In genomic region chr11:12179019-12179418, GRCh38 we compare ENCODE assay signal across 10 cellular contexts.
DNase-seq lines count a peak whose midpoint lies in the region; ATAC-seq and TF ChIP-seq lines count a peak whose summit lies in the region.
"Had no signal": no experiment of that assay in that cellular context is flagged by ENCODE, and none has a peak within 500 bp of the region (broad histone marks: within the 10 kb centered on the region; RNA-seq: fewer than 3 reads in every experiment).

No MANE protein-coding gene starts in this region.

- H3K9me3 ChIP-seq in heart right ventricle (no peaks in the 10 kb centered on the region), testis (no peaks in the 10 kb centered on the region)

- POLR2A ChIA-PET in activated CD4-positive, alpha-beta T cell treated with anti-CD3 and anti-CD28 coated beads for 36 hours (lab: Charles Lee): interaction anchor here (1.3 kb wide), 1 partner anchor 8 kb away, joined by 15 read pairs; no protein-coding TSS in a partner anchor
- POLR2A ChIA-PET in WTC11 (lab: Charles Lee): no interaction called here

- CTCF ChIA-PET in activated CD4-positive, alpha-beta T cell treated with anti-CD3 and anti-CD28 coated beads for 36 hours (lab: Charles Lee): interaction anchor here (0.7 to 2.0 kb wide), 5 partner anchors 11 to 135 kb away, joined by 3 to 5 read pairs (median 3); no protein-coding TSS in a partner anchor
- CTCF ChIA-PET in WTC11 (lab: Charles Lee): interaction anchor here (0.6 kb wide), 1 partner anchor 111 kb away, joined by 3 read pairs; no protein-coding TSS in a partner anchor

- intact Hi-C loops in activated CD4-positive, alpha-beta T cell treated with anti-CD3 and anti-CD28 coated beads for 36 hours (cut with DNase I, micrococcal nuclease): no loop called here
- intact Hi-C loops in heart right ventricle (cut with DNase I): no loop called here
- intact Hi-C loops in testis (cut with DNase I; ENCODE audit: low total_unique reads): no loop called here

- H3K36me3 ChIP-seq in heart right ventricle (peaks cover 0 to 9% (median 0%) of the 10 kb centered on the region in 9 donors), testis (ENCODE audit: low read depth, missing control alignments) (no peaks in the 10 kb centered on the region)

- ATAC-seq in activated CD4-positive, alpha-beta T cell treated with anti-CD3 and anti-CD28 coated beads for 36 hours: peak; percentile 13
- ATAC-seq in WTC11: peak; percentile 75
- peak in 3 of 8 donors; percentile 16 to 42 (median 41) for ATAC-seq in heart right ventricle
- ATAC-seq in HG03457 (IDR thresholded peaks at IDR 0.05; ENCODE audit: unreplicated experiment): no peak
- no peak for ATAC-seq in GM21381 (IDR thresholded peaks at IDR 0.05; ENCODE audit: unreplicated experiment)
- no peak for ATAC-seq in HG02852 (IDR thresholded peaks at IDR 0.05; ENCODE audit: unreplicated experiment)

- no peaks in the 10 kb centered on the region for H3K27me3 ChIP-seq in heart right ventricle
- no peaks in the 10 kb centered on the region for H3K27me3 ChIP-seq in testis

- H3K36me3 Mint-ChIP-seq in activated CD4-positive, alpha-beta T cell treated with anti-CD3 and anti-CD28 coated beads for 36 hours (ENCODE audit: low read depth): peaks cover 44% of the 10 kb centered on the region
- no peaks in the 10 kb centered on the region for H3K36me3 Mint-ChIP-seq in WTC11

- H3K4me1 Mint-ChIP-seq in activated CD4-positive, alpha-beta T cell treated with anti-CD3 and anti-CD28 coated beads for 36 hours: peaks cover 59% of the 10 kb centered on the region
- H3K4me1 Mint-ChIP-seq in WTC11: no peaks in the 10 kb centered on the region

- TF ChIP-seq POLR2A in testis (IDR thresholded peaks at IDR 0.05): no peak

- H3K4me1 ChIP-seq in heart right ventricle (peaks cover 18 to 77% (median 53%) of the 10 kb centered on the region in 9 donors), testis (peaks cover 42% of the 10 kb centered on the region)

- TF ChIP-seq CTCF in WTC11 (IDR thresholded peaks at IDR 0.05) (no peak), heart right ventricle (IDR thresholded peaks at IDR 0.05) (no peak), testis (IDR thresholded peaks at IDR 0.05) (no peak)

- no peak overlapping the region for H3K4me3 ChIP-seq in heart right ventricle
- no peak overlapping the region for H3K4me3 ChIP-seq in testis

- peak overlapping the region; percentile 76 for H3K27ac Mint-ChIP-seq in activated CD4-positive, alpha-beta T cell treated with anti-CD3 and anti-CD28 coated beads for 36 hours
- H3K27ac Mint-ChIP-seq in WTC11: no peak overlapping the region

- H3K4me3 Mint-ChIP-seq in activated CD4-positive, alpha-beta T cell treated with anti-CD3 and anti-CD28 coated beads for 36 hours: peak overlapping the region; percentile 65
- no peak overlapping the region for H3K4me3 Mint-ChIP-seq in WTC11

- no peaks in the 10 kb centered on the region for H3K27me3 Mint-ChIP-seq in activated CD4-positive, alpha-beta T cell treated with anti-CD3 and anti-CD28 coated beads for 36 hours
- H3K27me3 Mint-ChIP-seq in WTC11 (ENCODE audit: low read depth): no peaks in the 10 kb centered on the region

- no peaks in the 10 kb centered on the region for H3K9me3 Mint-ChIP-seq in activated CD4-positive, alpha-beta T cell treated with anti-CD3 and anti-CD28 coated beads for 36 hours (ENCODE audit: low read depth)
- H3K9me3 Mint-ChIP-seq in WTC11: no peaks in the 10 kb centered on the region

- WGBS in heart right ventricle, 2 donors: 65 to 70% methylated on average over 5 of the region's 5 CpGs
- 55 to 84% methylated on average over 5 of the region's 5 CpGs for WGBS in testis, 2 donors

- peak overlapping the region in 8 of 10 donors; percentile 10 to 88 (median 58) for H3K27ac ChIP-seq in heart right ventricle
- peak overlapping the region; percentile 55 to 68 for H3K27ac ChIP-seq in testis

- peak; percentile 54 for DNase-seq in activated CD4-positive, alpha-beta T cell treated with anti-CD3 and anti-CD28 coated beads for 36 hours
- DNase-seq in activated CD4-positive, alpha-beta T cell treated with anti-CD3 and anti-CD28 coated beads for 1 hour: no peak
- DNase-seq in WTC11 (ENCODE audit: low spot score) (no peak), heart right ventricle (no peak), testis (no peak)
- DNase-seq: activated effector memory CD4-positive, alpha-beta T cell treated with anti-CD3 and anti-CD28 coated beads, Interleukin-2, amount 50 U/mL, for 16 hours; Karpas-422 had no signal

TF ChIP-seq in WTC11, 78 proteins besides CTCF, POLR2A, EP300 and RAD21 (continues in another document):
- TF ChIP-seq ZNF121 (CRISPR knock-in tag; IDR thresholded peaks at IDR 0.05) (no peak), MAX (CRISPR knock-in tag; IDR thresholded peaks at IDR 0.05) (no peak), USF1 (CRISPR knock-in tag; IDR thresholded peaks at IDR 0.05) (no peak), GRHL2 (CRISPR knock-in tag; IDR thresholded peaks at IDR 0.05; ENCODE audit: insufficient replicate concordance, severe bottlenecking) (no peak), ESRRA (CRISPR knock-in tag; IDR thresholded peaks at IDR 0.05; ENCODE audit: borderline replicate concordance) (no peak), ELF4 (CRISPR knock-in tag; IDR thresholded peaks at IDR 0.05; ENCODE audit: low read depth) (no peak), JAZF1 (CRISPR knock-in tag; IDR thresholded peaks at IDR 0.05) (no peak), EMX1 (CRISPR knock-in tag; IDR thresholded peaks at IDR 0.05) (no peak), ZNF512 (CRISPR knock-in tag; IDR thresholded peaks at IDR 0.05; ENCODE audit: borderline replicate concordance) (no peak), RELA (CRISPR knock-in tag; IDR thresholded peaks at IDR 0.05; ENCODE audit: borderline replicate concordance) (no peak), CREM (CRISPR knock-in tag; IDR thresholded peaks at IDR 0.05) (no peak), ZNF219 (CRISPR knock-in tag; IDR thresholded peaks at IDR 0.05; ENCODE audit: borderline replicate concordance) (no peak), FOXK1 (CRISPR knock-in tag; IDR thresholded peaks at IDR 0.05) (no peak), ERG (CRISPR knock-in tag; IDR thresholded peaks at IDR 0.05) (no peak), USF2 (CRISPR knock-in tag; IDR thresholded peaks at IDR 0.05) (no peak), TCF7 (CRISPR knock-in tag; IDR thresholded peaks at IDR 0.05; ENCODE audit: low read depth) (no peak), ATF2 (CRISPR knock-in tag; IDR thresholded peaks at IDR 0.05; ENCODE audit: borderline replicate concordance, low read depth) (no peak)

Comparison
In these comparisons a context has a peak if more than half of its experiments do, and no peak if none do; other contexts are left out.
1. ATAC-seq: peak in activated CD4-positive, alpha-beta T cell treated with anti-CD3 and anti-CD28 coated beads for 36 hours (single experiment) and WTC11 (single experiment); none in HG03457 (single experiment), GM21381 (single experiment) and HG02852 (single experiment).